In genomic region chr1:94746635-94747525, GRCh38 we compare ENCODE assay signal across 16 cellular contexts.
DNase-seq lines count a peak whose midpoint lies in the region; FAIRE-seq and TF ChIP-seq lines count a peak whose summit lies in the region.
"Had no signal": no experiment of that assay in that cellular context is flagged by ENCODE, and none has a peak within 500 bp of the region (broad histone marks: within the 10 kb centered on the region; RNA-seq: fewer than 3 reads in every experiment).

No MANE protein-coding gene starts in this region.

- H2BK15ac ChIP-seq in H1 (ENCODE audit: low read length), result 0 out of 2 replicates have a peak overlapping the region, but pooled peaks have one; percentile 61

- H2BK20ac ChIP-seq in H1 (ENCODE audit: low read length), result no peak overlapping the region

- TF ChIP-seq POLR2A in H1 (IDR thresholded peaks at IDR 0.05; ENCODE audit: control extremely low read depth in 1 of 2, low read depth in 2 of 2, low read length in 2 of 2), result no peak
- no peak for TF ChIP-seq POLR2A in tibial nerve (IDR thresholded peaks at IDR 0.05)

- H4K91ac ChIP-seq in H1 (replicated peaks; ENCODE audit: insufficient read length, low read length), result no peak overlapping the region

- H3K4me2 ChIP-seq in H1 (ENCODE audit: insufficient read depth in 1 of 2, low read depth in 2 of 2, low read length in 2 of 2), result no peak overlapping the region

- no peak overlapping the region for H3K14ac ChIP-seq in H1 (ENCODE audit: insufficient read length)

- no peak overlapping the region for H4K8ac ChIP-seq in H1 (ENCODE audit: extremely low read depth, insufficient read depth, low read length)

- no peaks in the 10 kb centered on the region for H3K79me1 ChIP-seq in H1 (ENCODE audit: low read depth, low read length)

- no peak overlapping the region for H3K23ac ChIP-seq in H1 (ENCODE audit: insufficient read length)

- peaks cover 0 to 1% of the 10 kb centered on the region in 2 experiments for H4K20me1 ChIP-seq in H1 (replicated peaks in 1 of 2; ENCODE audit: control insufficient read depth in 1 of 2, insufficient read depth in 2 of 2, low read length in 2 of 2)

- H2AK5ac ChIP-seq in H1 (ENCODE audit: low read depth, low read length), result no peak overlapping the region

- H4K5ac ChIP-seq in H1 (ENCODE audit: insufficient read length, low read depth, low read length), result no peak overlapping the region

- H3K23me2 ChIP-seq in H1 (ENCODE audit: low read depth, low read length), result no peaks in the 10 kb centered on the region

- H3K4me1 ChIP-seq in H1 (replicated peaks in 1 of 4; ENCODE audit: control insufficient read depth in 3 of 4, insufficient read depth in 4 of 4, low read length in 3 of 4) (no peaks in the 10 kb centered on the region), tibial nerve (peaks cover 0 to 22% (median 1%) of the 10 kb centered on the region in 4 donors)
- H3K4me1 ChIP-seq: right lobe of liver had no signal

- no peaks in the 10 kb centered on the region for H3K79me2 ChIP-seq in H1 (ENCODE audit: control insufficient read depth in 1 of 2, insufficient read depth in 2 of 2, low read length in 2 of 2)

- H3K56ac ChIP-seq in H1 (replicated peaks; ENCODE audit: insufficient read length, low read depth, low read length), result no peak overlapping the region

- POLR2A ChIA-PET in H1 (lab: Charles Lee; ENCODE audit: partially characterized antibody), result no interaction called here

- H3K27ac ChIP-seq in H1 (ENCODE audit: low read depth, low read length) (no peak overlapping the region), tibial nerve (peak overlapping the region in 2 of 4 donors; percentile 63 to 77)
- H3K27ac ChIP-seq: right lobe of liver had no signal

- no peak overlapping the region for H2BK120ac ChIP-seq in H1 (replicated peaks; ENCODE audit: low read depth, low read length)

- no peak overlapping the region for H2BK12ac ChIP-seq in H1 (ENCODE audit: low read depth, low read length)

- no peak for FAIRE-seq in H1 (lab: Jason Lieb, UNC)
- FAIRE-seq: A204.1, islet of Langerhans had no signal

- H3K36me3 ChIP-seq in H1 (ENCODE audit: control insufficient read depth in 2 of 4, insufficient read depth in 4 of 4, low read length in 3 of 4), result no peaks in the 10 kb centered on the region
- H3K36me3 ChIP-seq in tibial nerve, result no peaks in the 10 kb centered on the region
- H3K36me3 ChIP-seq: right lobe of liver had no signal

- no peak overlapping the region for H3K18ac ChIP-seq in H1 (ENCODE audit: extremely low read depth, low read length)

- TF ChIP-seq EP300 in H1 (IDR thresholded peaks at IDR 0.05; ENCODE audit: borderline replicate concordance in 1 of 2, low read depth in 2 of 2, low read length in 2 of 2), result no peak
- TF ChIP-seq EP300 in tibial nerve (IDR thresholded peaks at IDR 0.05), result peak in 1 of 2 donors; percentile 75

- H3K4me3 ChIP-seq in H1 (ENCODE audit: extremely low read depth in 1 of 4, insufficient read depth in 2 of 4, low read depth in 3 of 4, low read length in 4 of 4) (no peak overlapping the region), tibial nerve (no peak overlapping the region)
- H3K4me3 ChIP-seq: right lobe of liver had no signal

- TF ChIP-seq RAD21 in H1 (IDR thresholded peaks at IDR 0.05 in 1 of 2, conservative IDR thresholded peaks at IDR 0.05 in 1 of 2; ENCODE audit: low read depth in 2 of 2, low read length in 2 of 2), result no peak

- TF ChIP-seq CTCF in H1 (IDR thresholded peaks at IDR 0.05; ENCODE audit: control extremely low read depth in 1 of 3, insufficient read depth in 1 of 3, low read depth in 1 of 3, low read length in 3 of 3) (no peak), tibial nerve (IDR thresholded peaks at IDR 0.05) (peak in 1 of 5 experiments; percentile 30), GM13976 (IDR thresholded peaks at IDR 0.05; ENCODE audit: borderline replicate concordance, control extremely low read depth, extremely low read depth, insufficient read depth, missing control alignments) (no peak)

- in situ Hi-C loops in GM13976 (cut with MboI; ENCODE audit: low sequenced_read_pairs, unreplicated experiment), result no loop called here

- DNase-seq in SIG-M5 treated with dmso at 0.1 percent for 504 hours (lab: John Stamatoyannopoulos, UW; ENCODE audit: unreplicated experiment), result peak; percentile 21
- no peak for DNase-seq in SIG-M5 (lab: John Stamatoyannopoulos, UW)
- DNase-seq in H1 (ENCODE audit: low read depth in 1 of 2, low spot score in 2 of 2), result no peak
- DNase-seq in myocyte (ENCODE audit: low read depth), result peak; percentile 16
- DNase-seq in tibial nerve (ENCODE audit: low spot score in 2 of 2), result peak; percentile 54 to 76
- no peak for DNase-seq in GM13976 (ENCODE audit: low spot score)
- DNase-seq in NCI-H446 treated with DMSO at 0.1 percent for 48 hours (lab: John Stamatoyannopoulos, UW), result no peak
- no peak for DNase-seq in hypothalamus (lab: John Stamatoyannopoulos, UW)
- DNase-seq: activated CD4-positive, alpha-beta T cell treated with anti-CD3 and anti-CD28 coated beads for 1 hour; activated naive CD8-positive, alpha-beta T cell treated with anti-CD3 and anti-CD28 coated beads, Interleukin-2, amount 50 U/mL, for 24 hours; activated T-cell treated with anti-CD3 and anti-CD28 coated beads for 4 hours; NCI-H1092; PC-3; right lobe of liver had no signal

- no peak overlapping the region for H3K4ac ChIP-seq in H1 (replicated peaks; ENCODE audit: insufficient read length, low read depth, low read length)

- H2BK5ac ChIP-seq in H1 (ENCODE audit: low read depth, low read length), result no peak overlapping the region

- CTCF ChIA-PET in H1 (lab: Charles Lee; ENCODE audit: partially characterized antibody), result interaction anchor here (0.6 kb wide), 1 partner anchor 250 kb away, joined by 4 read pairs; no protein-coding TSS in a partner anchor

- H2AFZ ChIP-seq in H1 (ENCODE audit: low read length), result no peak overlapping the region

- H3K27me3 ChIP-seq in H1 (replicated peaks in 1 of 4; ENCODE audit: control insufficient read depth in 3 of 4, extremely low read depth in 1 of 4, insufficient read depth in 3 of 4, low read length in 3 of 4) (no peaks in the 10 kb centered on the region), tibial nerve (no peaks in the 10 kb centered on the region)
- H3K27me3 ChIP-seq: right lobe of liver had no signal

- no peak overlapping the region for H3K9ac ChIP-seq in H1 (replicated peaks in 1 of 4; ENCODE audit: extremely low read depth in 1 of 4, low read depth in 3 of 4, low read length in 3 of 4)

- no peaks in the 10 kb centered on the region; a peak in 1 of 4 replicates for H3K9me3 ChIP-seq in H1 (ENCODE audit: insufficient read depth in 2 of 2, low read depth in 1 of 2, low read length in 1 of 2)
- H3K9me3 ChIP-seq in tibial nerve, result peaks cover 0 to 7% (median 0%) of the 10 kb centered on the region in 4 donors
- H3K9me3 ChIP-seq: right lobe of liver had no signal

- WGBS in H1 (ENCODE audit: extremely low coverage in 1 of 2, insufficient coverage in 1 of 2, insufficient read length in 1 of 2, insufficient replicate concordance in 2 of 2, low coverage in 1 of 2, low lambda C conversion rate in 2 of 2, missing lambda C conversion rate in 1 of 2), 2 experiments, result 71% methylated on average over 8 of the region's 8 CpGs; no CpG with 5 or more reads in 1 of the 2 experiments
- WGBS in tibial nerve, 2 donors, result 63 to 64% methylated on average over 7 to 8 of the region's 8 CpGs

TF ChIP-seq in H1, 55 proteins besides CTCF, POLR2A, EP300 and RAD21:
- TF ChIP-seq TEAD4 (IDR thresholded peaks at IDR 0.05; ENCODE audit: low read depth, low read length) (no peak), JUND (IDR thresholded peaks at IDR 0.05; ENCODE audit: low read length) (no peak), TBP (IDR thresholded peaks at IDR 0.05; ENCODE audit: low read depth, low read length) (no peak), CBX5 (IDR thresholded peaks at IDR 0.05; ENCODE audit: low read depth, low read length) (no peak), BCL11A (IDR thresholded peaks at IDR 0.05; ENCODE audit: low read depth in 2 of 2, low read length in 2 of 2) (no peak), YY1 (IDR thresholded peaks at IDR 0.05; ENCODE audit: low read depth, low read length) (no peak), TAF1 (IDR thresholded peaks at IDR 0.05; ENCODE audit: low read depth, low read length) (no peak), HDAC2 (IDR thresholded peaks at IDR 0.05; ENCODE audit: borderline replicate concordance in 1 of 2, low read depth in 2 of 2, low read length in 2 of 2) (no peak)

Comparison
In these comparisons a context has a peak if more than half of its experiments do, and no peak if none do; other contexts are left out.
1. DNase-seq: peak in SIG-M5 treated with dmso at 0.1 percent for 504 hours (single experiment), myocyte (single experiment) and tibial nerve (2 of 2); none in SIG-M5 (single experiment), H1 (0 of 2), GM13976 (single experiment), NCI-H446 treated with DMSO at 0.1 percent for 48 hours (single experiment) and hypothalamus (0 of 51).